8 cellular contexts compared by ENCODE assay signal in the genomic region with DNA sequence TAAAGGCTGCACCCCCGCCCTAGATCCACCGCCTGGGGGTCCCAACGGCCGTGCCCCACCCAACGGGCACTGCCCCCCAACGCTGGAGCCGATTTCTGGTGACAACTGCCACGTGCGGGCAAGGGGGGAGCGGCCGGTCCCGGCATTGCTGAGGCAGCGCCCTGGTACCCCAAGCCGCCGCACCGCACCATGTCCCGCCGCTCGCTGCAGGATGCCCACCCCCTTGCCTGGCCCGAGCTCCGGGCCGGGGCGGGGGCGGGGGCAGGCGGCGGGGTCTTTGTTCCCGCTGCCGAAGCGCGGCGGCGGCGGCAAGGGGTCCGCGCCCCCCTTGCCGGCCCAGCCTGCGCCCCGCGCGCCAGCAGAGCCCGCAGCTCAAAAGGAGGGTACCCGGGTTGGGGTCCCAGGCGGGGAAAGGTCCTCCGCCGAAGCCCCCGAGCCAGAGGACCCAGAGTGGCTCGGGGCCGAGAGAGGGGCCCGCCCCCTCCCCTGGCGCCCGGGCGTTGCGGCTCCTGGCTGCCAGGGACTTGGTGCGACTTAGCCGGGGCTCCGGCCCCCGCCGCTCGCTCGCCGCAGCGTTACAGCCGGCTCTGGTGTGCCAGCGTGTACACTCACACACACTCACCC. TPM values are rescaled to one million over a fixed set of nuclear protein-coding genes. Genes with fewer than 3 reads are reported as not detected.
DNase-seq lines count a peak whose midpoint lies in the region; ATAC-seq, FAIRE-seq and TF ChIP-seq lines count a peak whose summit lies in the region.

No MANE protein-coding gene starts in this region.

- no peak for FAIRE-seq in small intestine (lab: Jason Lieb, UNC)

- POLR2A ChIA-PET in WTC11 (lab: Charles Lee): no interaction called here

- TF ChIP-seq CTCF in AG09309 (IDR thresholded peaks at IDR 0.05; ENCODE audit: control insufficient read depth, insufficient read depth, low read depth, low read length, missing control alignments) (no peak), WTC11 (IDR thresholded peaks at IDR 0.05) (no peak), glutamatergic neuron (IDR thresholded peaks at IDR 0.05; ENCODE audit: partially characterized antibody, unreplicated experiment) (no peak)

- DNase-seq in AG09309 (ENCODE audit: low read depth) (no peak), H7 (peak; percentile 91), WTC11 (ENCODE audit: low spot score) (no peak), glutamatergic neuron (no peak), small intestine (no peak), islet precursor cell (no peak), CD1c-positive myeloid dendritic cell (ENCODE audit: extremely low spot score) (no peak), RKO (ENCODE audit: low spot score) (no peak)

- H3K36me3 Mint-ChIP-seq in WTC11: no peaks in the 10 kb centered on the region
- H3K36me3 Mint-ChIP-seq in glutamatergic neuron (ENCODE audit: unreplicated experiment): no peaks in the 10 kb centered on the region

- H3K9me3 Mint-ChIP-seq in WTC11 (no peaks in the 10 kb centered on the region), glutamatergic neuron (ENCODE audit: unreplicated experiment) (peaks cover 3% of the 10 kb centered on the region)

- no peaks in the 10 kb centered on the region for H3K4me1 ChIP-seq in small intestine (ENCODE audit: control insufficient read depth in 2 of 2, insufficient read depth in 1 of 2, low read depth in 1 of 2, low read length in 1 of 2)

- CTCF ChIA-PET in WTC11 (lab: Charles Lee): interaction anchor here (0.5 to 11.8 kb wide), 3 partner anchors 51 to 1251 kb away, joined by 4 to 136 read pairs (median 21); no protein-coding TSS in a partner anchor

- no peak overlapping the region for H3K27ac Mint-ChIP-seq in WTC11
- H3K27ac Mint-ChIP-seq in glutamatergic neuron (ENCODE audit: unreplicated experiment): no peak overlapping the region

- H3K4me3 Mint-ChIP-seq in WTC11 (peak overlapping the region; percentile 69), glutamatergic neuron (ENCODE audit: unreplicated experiment) (peak overlapping the region; percentile 84)

- H3K27me3 ChIP-seq in H7 (ENCODE audit: control insufficient read depth, insufficient read depth, low read length) (peaks cover 12% of the 10 kb centered on the region), small intestine (ENCODE audit: control insufficient read depth in 2 of 2, insufficient read depth in 2 of 2, low read length in 2 of 2) (peaks cover 0 to 4% of the 10 kb centered on the region in 2 donors)

- H3K4me1 Mint-ChIP-seq in WTC11 (peaks cover 47% of the 10 kb centered on the region), glutamatergic neuron (ENCODE audit: low read depth, unreplicated experiment) (peaks cover 19% of the 10 kb centered on the region)

- ATAC-seq in WTC11: peak; percentile 22

- no peaks in the 10 kb centered on the region; the same call in 1 of the 2 replicates for H3K36me3 ChIP-seq in H7 (replicated peaks; ENCODE audit: control insufficient read depth, insufficient read depth, low read length)
- H3K36me3 ChIP-seq in small intestine (ENCODE audit: control insufficient read depth in 2 of 2, insufficient read depth in 2 of 2, low read length in 2 of 2): no peaks in the 10 kb centered on the region

- H3K4me3 ChIP-seq in AG09309 (ENCODE audit: control insufficient read depth, low read depth, low read length) (peak overlapping the region; percentile 77), H7 (ENCODE audit: insufficient read depth, low read depth, low read length) (peak overlapping the region; percentile 94), small intestine (ENCODE audit: low read depth in 1 of 2, low read length in 2 of 2) (peak overlapping the region; percentile 49 to 67)

- no peaks in the 10 kb centered on the region for H3K9me3 ChIP-seq in small intestine (ENCODE audit: control insufficient read depth, low read depth)

- H3K27me3 Mint-ChIP-seq in WTC11 (ENCODE audit: low read depth) (peaks cover 32% of the 10 kb centered on the region), glutamatergic neuron (ENCODE audit: unreplicated experiment) (peaks cover 13% of the 10 kb centered on the region)

- 1 to 3% (median 1%) methylated on average over 43 to 64 of the region's 64 CpGs for WGBS in small intestine, 3 donors

- H3K27ac ChIP-seq in small intestine (ENCODE audit: low read depth in 1 of 2, low read length in 1 of 2): peak overlapping the region; percentile 32 to 64

TF ChIP-seq in WTC11, 78 proteins besides CTCF, POLR2A, EP300 and RAD21:
- TF ChIP-seq SMAD3 (CRISPR knock-in tag; IDR thresholded peaks at IDR 0.05; ENCODE audit: borderline replicate concordance) (no peak), JAZF1 (CRISPR knock-in tag; IDR thresholded peaks at IDR 0.05) (no peak), CREB1 (CRISPR knock-in tag; IDR thresholded peaks at IDR 0.05) (no peak), RORB (CRISPR knock-in tag; IDR thresholded peaks at IDR 0.05) (no peak), ZNF121 (CRISPR knock-in tag; IDR thresholded peaks at IDR 0.05) (no peak), PRRX2 (CRISPR knock-in tag; IDR thresholded peaks at IDR 0.05) (no peak), ZNF396 (CRISPR knock-in tag; IDR thresholded peaks at IDR 0.05; ENCODE audit: borderline replicate concordance) (no peak), CBFB (CRISPR knock-in tag; IDR thresholded peaks at IDR 0.05; ENCODE audit: low read depth) (no peak), ESRRA (CRISPR knock-in tag; IDR thresholded peaks at IDR 0.05; ENCODE audit: borderline replicate concordance) (no peak), NR3C1 (CRISPR knock-in tag; conservative IDR thresholded peaks at IDR 0.05; ENCODE audit: low read depth) (no peak), ZNF138 (CRISPR knock-in tag; conservative IDR thresholded peaks at IDR 0.05) (no peak)
- TF ChIP-seq, protein P1, sequence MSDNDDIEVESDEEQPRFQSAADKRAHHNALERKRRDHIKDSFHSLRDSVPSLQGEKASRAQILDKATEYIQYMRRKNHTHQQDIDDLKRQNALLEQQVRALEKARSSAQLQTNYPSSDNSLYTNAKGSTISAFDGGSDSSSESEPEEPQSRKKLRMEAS (CRISPR knock-in tag; IDR thresholded peaks at IDR 0.05): no peak
- TF ChIP-seq, protein P2, sequence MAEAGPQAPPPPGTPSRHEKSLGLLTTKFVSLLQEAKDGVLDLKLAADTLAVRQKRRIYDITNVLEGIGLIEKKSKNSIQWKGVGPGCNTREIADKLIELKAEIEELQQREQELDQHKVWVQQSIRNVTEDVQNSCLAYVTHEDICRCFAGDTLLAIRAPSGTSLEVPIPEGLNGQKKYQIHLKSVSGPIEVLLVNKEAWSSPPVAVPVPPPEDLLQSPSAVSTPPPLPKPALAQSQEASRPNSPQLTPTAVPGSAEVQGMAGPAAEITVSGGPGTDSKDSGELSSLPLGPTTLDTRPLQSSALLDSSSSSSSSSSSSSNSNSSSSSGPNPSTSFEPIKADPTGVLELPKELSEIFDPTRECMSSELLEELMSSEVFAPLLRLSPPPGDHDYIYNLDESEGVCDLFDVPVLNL (CRISPR knock-in tag; IDR thresholded peaks at IDR 0.05; ENCODE audit: borderline replicate concordance, low read depth): no peak
- TF ChIP-seq, protein P3, sequence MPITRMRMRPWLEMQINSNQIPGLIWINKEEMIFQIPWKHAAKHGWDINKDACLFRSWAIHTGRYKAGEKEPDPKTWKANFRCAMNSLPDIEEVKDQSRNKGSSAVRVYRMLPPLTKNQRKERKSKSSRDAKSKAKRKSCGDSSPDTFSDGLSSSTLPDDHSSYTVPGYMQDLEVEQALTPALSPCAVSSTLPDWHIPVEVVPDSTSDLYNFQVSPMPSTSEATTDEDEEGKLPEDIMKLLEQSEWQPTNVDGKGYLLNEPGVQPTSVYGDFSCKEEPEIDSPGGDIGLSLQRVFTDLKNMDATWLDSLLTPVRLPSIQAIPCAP (CRISPR knock-in tag; IDR thresholded peaks at IDR 0.05): no peak
- TF ChIP-seq, protein P4, sequence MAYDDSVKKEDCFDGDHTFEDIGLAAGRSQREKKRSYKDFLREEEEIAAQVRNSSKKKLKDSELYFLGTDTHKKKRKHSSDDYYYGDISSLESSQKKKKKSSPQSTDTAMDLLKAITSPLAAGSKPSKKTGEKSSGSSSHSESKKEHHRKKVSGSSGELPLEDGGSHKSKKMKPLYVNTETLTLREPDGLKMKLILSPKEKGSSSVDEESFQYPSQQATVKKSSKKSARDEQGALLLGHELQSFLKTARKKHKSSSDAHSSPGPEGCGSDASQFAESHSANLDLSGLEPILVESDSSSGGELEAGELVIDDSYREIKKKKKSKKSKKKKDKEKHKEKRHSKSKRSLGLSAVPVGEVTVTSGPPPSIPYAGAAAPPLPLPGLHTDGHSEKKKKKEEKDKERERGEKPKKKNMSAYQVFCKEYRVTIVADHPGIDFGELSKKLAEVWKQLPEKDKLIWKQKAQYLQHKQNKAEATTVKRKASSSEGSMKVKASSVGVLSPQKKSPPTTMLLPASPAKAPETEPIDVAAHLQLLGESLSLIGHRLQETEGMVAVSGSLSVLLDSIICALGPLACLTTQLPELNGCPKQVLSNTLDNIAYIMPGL (CRISPR knock-in tag; IDR thresholded peaks at IDR 0.05): no peak

RNA-seq across cellular contexts. Expression of a gene that starts 0.7 kb away (rescaled TPM):
- total RNA-seq in H7 (2014; rRNA removed; shearing (Covaris generic)): 26.8 and 36.0 TPM in 2 replicates
- total RNA-seq in WTC11 (2021) (13.7 to 17.9 TPM (median 14.2 TPM) in 3 replicates), glutamatergic neuron (ENCODE audit: unreplicated experiment) (16.2 TPM)
- 1 to 10 TPM in 1 of 3 donors, under 1 TPM in 2; 0.45 to 4.3 (median 0.81) TPM for polyA plus RNA-seq in small intestine

RNA-seq across cellular contexts. Expression of a gene that starts 27.9 kb away (rescaled TPM):
- 83.0 and 105 TPM in 2 replicates for total RNA-seq in H7 (2014; rRNA removed; shearing (Covaris generic))
- total RNA-seq in WTC11 (2021) (62.1 to 70.1 TPM (median 70.1 TPM) in 3 replicates), glutamatergic neuron (ENCODE audit: unreplicated experiment) (62.6 TPM)
- 10 to 100 TPM; 33.3 to 51.7 (median 37.8) TPM for polyA plus RNA-seq in small intestine
